1 cellular context compared by ENCODE assay signal in genomic region chr22:46754110-46754799, GRCh38.
TF ChIP-seq lines count a peak whose summit lies in the region.

No MANE protein-coding gene starts in this region.

TF ChIP-seq in GM23338, 12 proteins besides CTCF, POLR2A, EP300 and RAD21:
- TF ChIP-seq, protein P1, sequence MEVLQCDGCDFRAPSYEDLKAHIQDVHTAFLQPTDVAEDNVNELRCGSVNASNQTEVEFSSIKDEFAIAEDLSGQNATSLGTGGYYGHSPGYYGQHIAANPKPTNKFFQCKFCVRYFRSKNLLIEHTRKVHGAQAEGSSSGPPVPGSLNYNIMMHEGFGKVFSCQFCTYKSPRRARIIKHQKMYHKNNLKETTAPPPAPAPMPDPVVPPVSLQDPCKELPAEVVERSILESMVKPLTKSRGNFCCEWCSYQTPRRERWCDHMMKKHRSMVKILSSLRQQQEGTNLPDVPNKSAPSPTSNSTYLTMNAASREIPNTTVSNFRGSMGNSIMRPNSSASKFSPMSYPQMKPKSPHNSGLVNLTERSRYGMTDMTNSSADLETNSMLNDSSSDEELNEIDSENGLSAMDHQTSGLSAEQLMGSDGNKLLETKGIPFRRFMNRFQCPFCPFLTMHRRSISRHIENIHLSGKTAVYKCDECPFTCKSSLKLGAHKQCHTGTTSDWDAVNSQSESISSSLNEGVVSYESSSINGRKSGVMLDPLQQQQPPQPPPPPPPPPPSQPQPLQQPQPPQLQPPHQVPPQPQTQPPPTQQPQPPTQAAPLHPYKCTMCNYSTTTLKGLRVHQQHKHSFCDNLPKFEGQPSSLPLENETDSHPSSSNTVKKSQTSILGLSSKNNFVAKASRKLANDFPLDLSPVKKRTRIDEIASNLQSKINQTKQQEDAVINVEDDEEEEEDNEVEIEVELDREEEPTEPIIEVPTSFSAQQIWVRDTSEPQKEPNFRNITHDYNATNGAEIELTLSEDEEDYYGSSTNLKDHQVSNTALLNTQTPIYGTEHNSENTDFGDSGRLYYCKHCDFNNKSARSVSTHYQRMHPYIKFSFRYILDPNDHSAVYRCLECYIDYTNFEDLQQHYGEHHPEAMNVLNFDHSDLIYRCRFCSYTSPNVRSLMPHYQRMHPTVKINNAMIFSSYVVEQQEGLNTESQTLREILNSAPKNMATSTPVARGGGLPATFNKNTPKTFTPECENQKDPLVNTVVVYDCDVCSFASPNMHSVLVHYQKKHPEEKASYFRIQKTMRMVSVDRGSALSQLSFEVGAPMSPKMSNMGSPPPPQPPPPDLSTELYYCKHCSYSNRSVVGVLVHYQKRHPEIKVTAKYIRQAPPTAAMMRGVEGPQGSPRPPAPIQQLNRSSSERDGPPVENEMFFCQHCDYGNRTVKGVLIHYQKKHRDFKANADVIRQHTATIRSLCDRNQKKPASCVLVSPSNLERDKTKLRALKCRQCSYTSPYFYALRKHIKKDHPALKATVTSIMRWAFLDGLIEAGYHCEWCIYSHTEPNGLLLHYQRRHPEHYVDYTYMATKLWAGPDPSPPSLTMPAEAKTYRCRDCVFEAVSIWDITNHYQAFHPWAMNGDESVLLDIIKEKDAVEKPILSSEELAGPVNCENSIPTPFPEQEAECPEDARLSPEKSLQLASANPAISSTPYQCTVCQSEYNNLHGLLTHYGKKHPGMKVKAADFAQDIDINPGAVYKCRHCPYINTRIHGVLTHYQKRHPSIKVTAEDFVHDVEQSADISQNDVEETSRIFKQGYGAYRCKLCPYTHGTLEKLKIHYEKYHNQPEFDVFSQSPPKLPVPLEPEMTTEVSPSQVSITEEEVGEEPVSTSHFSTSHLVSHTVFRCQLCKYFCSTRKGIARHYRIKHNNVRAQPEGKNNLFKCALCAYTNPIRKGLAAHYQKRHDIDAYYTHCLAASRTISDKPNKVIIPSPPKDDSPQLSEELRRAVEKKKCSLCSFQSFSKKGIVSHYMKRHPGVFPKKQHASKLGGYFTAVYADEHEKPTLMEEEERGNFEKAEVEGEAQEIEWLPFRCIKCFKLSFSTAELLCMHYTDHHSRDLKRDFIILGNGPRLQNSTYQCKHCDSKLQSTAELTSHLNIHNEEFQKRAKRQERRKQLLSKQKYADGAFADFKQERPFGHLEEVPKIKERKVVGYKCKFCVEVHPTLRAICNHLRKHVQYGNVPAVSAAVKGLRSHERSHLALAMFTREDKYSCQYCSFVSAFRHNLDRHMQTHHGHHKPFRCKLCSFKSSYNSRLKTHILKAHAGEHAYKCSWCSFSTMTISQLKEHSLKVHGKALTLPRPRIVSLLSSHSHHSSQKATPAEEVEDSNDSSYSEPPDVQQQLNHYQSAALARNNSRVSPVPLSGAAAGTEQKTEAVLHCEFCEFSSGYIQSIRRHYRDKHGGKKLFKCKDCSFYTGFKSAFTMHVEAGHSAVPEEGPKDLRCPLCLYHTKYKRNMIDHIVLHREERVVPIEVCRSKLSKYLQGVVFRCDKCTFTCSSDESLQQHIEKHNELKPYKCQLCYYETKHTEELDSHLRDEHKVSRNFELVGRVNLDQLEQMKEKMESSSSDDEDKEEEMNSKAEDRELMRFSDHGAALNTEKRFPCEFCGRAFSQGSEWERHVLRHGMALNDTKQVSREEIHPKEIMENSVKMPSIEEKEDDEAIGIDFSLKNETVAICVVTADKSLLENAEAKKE (CRISPR knock-in tag; IDR thresholded peaks at IDR 0.05) = no peak
- no peak for TF ChIP-seq STAT1 (IDR thresholded peaks at IDR 0.05; ENCODE audit: unreplicated experiment)
- TF ChIP-seq JUNB (IDR thresholded peaks at IDR 0.05; ENCODE audit: unreplicated experiment) = no peak
- TF ChIP-seq EZH2phosphoT487 (IDR thresholded peaks at IDR 0.05; ENCODE audit: unreplicated experiment) = no peak
- TF ChIP-seq REST (IDR thresholded peaks at IDR 0.05; ENCODE audit: unreplicated experiment) = no peak
- no peak for TF ChIP-seq POLR2AphosphoS5 (IDR thresholded peaks at IDR 0.05; ENCODE audit: low read depth)
- TF ChIP-seq ETS1 (IDR thresholded peaks at IDR 0.05) = no peak
- no peak for TF ChIP-seq NANOG (IDR thresholded peaks at IDR 0.05; ENCODE audit: borderline replicate concordance)
- no peak for TF ChIP-seq CREB1 (CRISPR knock-in tag; IDR thresholded peaks at IDR 0.05; ENCODE audit: low read depth)
- no peak for TF ChIP-seq ZNF331 (CRISPR knock-in tag; IDR thresholded peaks at IDR 0.05; ENCODE audit: low read depth)
- no peak for TF ChIP-seq ZNF114 (CRISPR knock-in tag; IDR thresholded peaks at IDR 0.05)
- no peak for TF ChIP-seq EZH2 (IDR thresholded peaks at IDR 0.05; ENCODE audit: low read depth, unreplicated experiment)
